19 cellular contexts compared by ENCODE assay signal in the genomic region with DNA sequence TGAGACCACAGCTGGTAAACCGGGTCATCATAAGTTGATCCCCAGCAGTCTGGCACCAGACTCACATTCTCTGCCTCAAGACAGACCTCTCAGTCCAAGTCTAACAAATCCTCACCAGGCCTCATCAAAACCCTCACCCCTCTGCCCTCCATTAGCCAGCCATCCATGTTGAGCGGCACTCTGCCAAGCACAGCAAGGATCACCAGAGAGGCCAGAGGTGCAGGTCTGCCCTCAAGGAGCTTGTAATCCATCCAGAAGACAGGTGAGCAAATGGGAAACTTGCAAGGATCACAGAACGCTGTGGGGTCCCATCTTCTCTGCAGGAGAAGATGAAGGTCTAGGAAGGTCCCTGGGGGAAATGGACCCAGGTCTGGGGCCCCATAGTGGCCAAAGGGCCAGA.
DNase-seq lines count a peak whose midpoint lies in the region; ATAC-seq, FAIRE-seq and TF ChIP-seq lines count a peak whose summit lies in the region.
"Had no signal": no experiment of that assay in that cellular context is flagged by ENCODE, and none has a peak within 500 bp of the region (broad histone marks: within the 10 kb centered on the region; RNA-seq: fewer than 3 reads in every experiment).

No MANE protein-coding gene starts in this region.

- H3K9me3 Mint-ChIP-seq in endothelial cell (ENCODE audit: unreplicated experiment) = no peaks in the 10 kb centered on the region
- H3K9me3 Mint-ChIP-seq in activated T-cell treated with anti-CD3 and anti-CD28 coated beads, Interleukin-2, amount 50 U/mL, for 72 hours = no peaks in the 10 kb centered on the region
- H3K9me3 Mint-ChIP-seq: activated CD4-positive, alpha-beta T cell treated with anti-CD3 and anti-CD28 coated beads, Interleukin-2, amount 10 ng/mL, durations not matched to agents 24 days and 14 days; H9; immature natural killer cell; neural progenitor cell; stimulated activated memory B cell treated with anti-CD40 and anti-IgM and Interleukin-4, amounts not matched to agents 10 μg/mL and 1 μg/mL and 100 μg/mL, for 72 hours had no signal

- H2BK5ac ChIP-seq in H1 (ENCODE audit: low read depth, low read length) (no peak overlapping the region), mesenchymal stem cell (ENCODE audit: low read depth, low read length, poor library complexity, severe bottlenecking) (no peak overlapping the region)

- DNase-seq in GM23248 = no peak
- no peak for DNase-seq in H1 (ENCODE audit: low read depth in 1 of 2, low spot score in 2 of 2)
- DNase-seq in mesenchymal stem cell = no peak
- no peak for DNase-seq in hypothalamus (lab: John Stamatoyannopoulos, UW)
- no peak for DNase-seq in endothelial cell (ENCODE audit: low spot score)
- DNase-seq in activated T-cell treated with anti-CD3 and anti-CD28 coated beads, Interleukin-2, amount 50 U/mL, for 72 hours = no peak
- DNase-seq: activated CD4-positive, alpha-beta T cell treated with anti-CD3 and anti-CD28 coated beads, Interleukin-2, amount 10 ng/mL, durations not matched to agents 24 days and 14 days; central memory CD4-positive, alpha-beta T cell; DMS 273 treated with DMSO at 0.1 percent for 48 hours; effector CD4-positive, alpha-beta T cell; H9; immature natural killer cell; NCI-H526; T-helper 1 cell had no signal

- H4K8ac ChIP-seq in H1 (ENCODE audit: extremely low read depth, insufficient read depth, low read length) (no peak overlapping the region), mesenchymal stem cell (ENCODE audit: low read length) (no peak overlapping the region)

- CTCF ChIA-PET in H1 (lab: Charles Lee; ENCODE audit: partially characterized antibody) = interaction anchor here (1.1 to 22.2 kb wide), 12 partner anchors 6 to 153 kb away, joined by 3 to 480 read pairs (median 4); no protein-coding TSS in a partner anchor

- no peak for ATAC-seq in activated T-cell treated with anti-CD3 and anti-CD28 coated beads, Interleukin-2, amount 50 U/mL, for 72 hours (replicated peaks in 1 of 2)
- ATAC-seq: stimulated activated memory B cell treated with anti-CD40 and anti-IgM and Interleukin-4, amounts not matched to agents 10 μg/mL and 1 μg/mL and 100 μg/mL, for 72 hours had no signal

- WGBS in GM23248 (ENCODE audit: low coverage in 1 of 2, low lambda C conversion rate in 2 of 2, missing lambda C conversion rate in 2 of 2), 2 experiments = 81 to 86% methylated on average over 3 of the region's 3 CpGs
- WGBS in H1 (ENCODE audit: extremely low coverage in 1 of 2, insufficient coverage in 1 of 2, insufficient read length in 1 of 2, insufficient replicate concordance in 2 of 2, low coverage in 1 of 2, low lambda C conversion rate in 2 of 2, missing lambda C conversion rate in 1 of 2), 2 experiments = 92% methylated on average over 3 of the region's 3 CpGs; no CpG with 5 or more reads in 1 of the 2 experiments
- WGBS in mesenchymal stem cell = 98% methylated on average over 3 of the region's 3 CpGs

- H2AFZ ChIP-seq in GM23248 = no peak overlapping the region
- no peak overlapping the region for H2AFZ ChIP-seq in H1 (ENCODE audit: low read length)
- no peak overlapping the region for H2AFZ ChIP-seq in mesenchymal stem cell (ENCODE audit: low read depth, low read length)
- H2AFZ ChIP-seq: neural progenitor cell had no signal

- no peak for TF ChIP-seq EP300 in H1 (IDR thresholded peaks at IDR 0.05; ENCODE audit: borderline replicate concordance in 1 of 2, low read depth in 2 of 2, low read length in 2 of 2)

- H3K4me1 Mint-ChIP-seq in endothelial cell (ENCODE audit: unreplicated experiment) = peaks cover 26% of the 10 kb centered on the region
- no peaks in the 10 kb centered on the region for H3K4me1 Mint-ChIP-seq in activated T-cell treated with anti-CD3 and anti-CD28 coated beads, Interleukin-2, amount 50 U/mL, for 72 hours (ENCODE audit: low read depth)

- peaks cover 11% of the 10 kb centered on the region for H3K27me3 Mint-ChIP-seq in endothelial cell (ENCODE audit: unreplicated experiment)
- peaks cover 6% of the 10 kb centered on the region for H3K27me3 Mint-ChIP-seq in activated T-cell treated with anti-CD3 and anti-CD28 coated beads, Interleukin-2, amount 50 U/mL, for 72 hours (ENCODE audit: low read depth)

- H2BK12ac ChIP-seq in H1 (ENCODE audit: low read depth, low read length) (no peak overlapping the region), mesenchymal stem cell (ENCODE audit: low read length in 2 of 2) (no peak overlapping the region)

- H3K14ac ChIP-seq in H1 (ENCODE audit: insufficient read length) (no peak overlapping the region), mesenchymal stem cell (ENCODE audit: low read length in 2 of 2) (no peak overlapping the region)

- H3K9ac ChIP-seq in GM23248 (no peak overlapping the region), H1 (replicated peaks in 1 of 4; ENCODE audit: extremely low read depth in 1 of 4, low read depth in 3 of 4, low read length in 3 of 4) (no peak overlapping the region), muscle layer of colon (ENCODE audit: low read length) (peak overlapping the region; percentile 94), subcutaneous abdominal adipose tissue (ENCODE audit: low read length in 5 of 5) (peak overlapping the region in 3 of 5 donors; percentile 10 to 79 (median 47)), mesenchymal stem cell (ENCODE audit: low read length) (no peak overlapping the region)
- H3K9ac ChIP-seq: neural progenitor cell had no signal

- no peak overlapping the region for H2AK5ac ChIP-seq in H1 (ENCODE audit: low read depth, low read length)
- H2AK5ac ChIP-seq in mesenchymal stem cell (ENCODE audit: low read length, severe bottlenecking) = no peak overlapping the region

- no peaks in the 10 kb centered on the region for H3K36me3 Mint-ChIP-seq in endothelial cell (ENCODE audit: low read depth, unreplicated experiment)
- H3K36me3 Mint-ChIP-seq in activated T-cell treated with anti-CD3 and anti-CD28 coated beads, Interleukin-2, amount 50 U/mL, for 72 hours (ENCODE audit: insufficient read depth in 2 of 2) = no peaks in the 10 kb centered on the region
- H3K36me3 Mint-ChIP-seq: immature natural killer cell; neural progenitor cell; stimulated activated memory B cell treated with anti-CD40 and anti-IgM and Interleukin-4, amounts not matched to agents 10 μg/mL and 1 μg/mL and 100 μg/mL, for 72 hours had no signal

- no peak overlapping the region for H3K18ac ChIP-seq in H1 (ENCODE audit: extremely low read depth, low read length)
- H3K18ac ChIP-seq in mesenchymal stem cell (ENCODE audit: low read depth in 1 of 2, low read length in 2 of 2) = no peak overlapping the region

- no peak overlapping the region for H3K56ac ChIP-seq in H1 (replicated peaks; ENCODE audit: insufficient read length, low read depth, low read length)

- H2BK15ac ChIP-seq in H1 (ENCODE audit: low read length) (0 out of 2 replicates have a peak overlapping the region, but pooled peaks have one; percentile 40), mesenchymal stem cell (ENCODE audit: low read depth, poor library complexity, severe bottlenecking) (no peak overlapping the region)

- TF ChIP-seq POLR2A in H1 (IDR thresholded peaks at IDR 0.05; ENCODE audit: control extremely low read depth in 1 of 2, low read depth in 2 of 2, low read length in 2 of 2) = no peak

- POLR2A ChIA-PET in H1 (lab: Charles Lee; ENCODE audit: partially characterized antibody) = interaction anchor here (1.3 to 2.2 kb wide), 2 partner anchors 10 to 12 kb away, joined by 5 to 6 read pairs; no protein-coding TSS in a partner anchor

- no peak overlapping the region for H2BK120ac ChIP-seq in H1 (replicated peaks; ENCODE audit: low read depth, low read length)
- H2BK120ac ChIP-seq in mesenchymal stem cell (ENCODE audit: low read depth, low read length) = no peak overlapping the region

- in situ Hi-C loops in GM23248 (cut with MboI) = no loop called here

- TF ChIP-seq CTCF in H1 (IDR thresholded peaks at IDR 0.05; ENCODE audit: control extremely low read depth in 1 of 3, insufficient read depth in 1 of 3, low read depth in 1 of 3, low read length in 3 of 3) (no peak), endothelial cell (IDR thresholded peaks at IDR 0.05; ENCODE audit: unreplicated experiment) (no peak)

- H2BK20ac ChIP-seq in H1 (ENCODE audit: low read length) = no peak overlapping the region

- FAIRE-seq in H1 (lab: Jason Lieb, UNC) = no peak
- FAIRE-seq: G401.6 had no signal

- H3K4me3 ChIP-seq in GM23248 = no peak overlapping the region
- H3K4me3 ChIP-seq in H1 (ENCODE audit: extremely low read depth in 1 of 4, insufficient read depth in 2 of 4, low read depth in 3 of 4, low read length in 4 of 4) = no peak overlapping the region
- peak overlapping the region; percentile 23 to 85 for H3K4me3 ChIP-seq in muscle layer of colon (ENCODE audit: low read depth in 1 of 2, low read length in 2 of 2)
- H3K4me3 ChIP-seq in subcutaneous abdominal adipose tissue (ENCODE audit: low read depth in 1 of 5, low read length in 5 of 5) = peak overlapping the region; percentile 72 to 99 (median 93)
- no peak overlapping the region for H3K4me3 ChIP-seq in mesenchymal stem cell (ENCODE audit: insufficient read depth in 1 of 2, low read depth in 1 of 2, low read length in 2 of 2)
- H3K4me3 ChIP-seq: neural progenitor cell had no signal

- TF ChIP-seq RAD21 in H1 (IDR thresholded peaks at IDR 0.05 in 1 of 2, conservative IDR thresholded peaks at IDR 0.05 in 1 of 2; ENCODE audit: low read depth in 2 of 2, low read length in 2 of 2) = no peak

- H4K5ac ChIP-seq in H1 (ENCODE audit: insufficient read length, low read depth, low read length) = no peak overlapping the region

- H3K23me2 ChIP-seq in H1 (ENCODE audit: low read depth, low read length) = no peaks in the 10 kb centered on the region

- no peaks in the 10 kb centered on the region for H3K79me1 ChIP-seq in H1 (ENCODE audit: low read depth, low read length)
- H3K79me1 ChIP-seq in mesenchymal stem cell (replicated peaks; ENCODE audit: low read length, poor library complexity, severe bottlenecking) = peaks cover 9% of the 10 kb centered on the region

- H3K9me2 ChIP-seq in GM23248 (ENCODE audit: insufficient read depth) = no peaks in the 10 kb centered on the region

- H3K4me1 ChIP-seq in GM23248 (ENCODE audit: insufficient read depth) = peaks cover 73% of the 10 kb centered on the region
- H3K4me1 ChIP-seq in H1 (replicated peaks in 1 of 4; ENCODE audit: control insufficient read depth in 3 of 4, insufficient read depth in 4 of 4, low read length in 3 of 4) = peaks cover 12 to 33% (median 25%) of the 10 kb centered on the region in 4 experiments
- H3K4me1 ChIP-seq in muscle layer of colon (ENCODE audit: insufficient read depth, low read length) = peaks cover 60% of the 10 kb centered on the region
- peaks cover 43 to 100% (median 100%) of the 10 kb centered on the region in 5 donors for H3K4me1 ChIP-seq in subcutaneous abdominal adipose tissue (ENCODE audit: control insufficient read depth in 5 of 5, insufficient read depth in 5 of 5, low read length in 5 of 5)
- H3K4me1 ChIP-seq in mesenchymal stem cell (ENCODE audit: control insufficient read depth, insufficient read depth, low read depth, low read length) = peaks cover 78% of the 10 kb centered on the region

- no peak overlapping the region for H3K27ac Mint-ChIP-seq in endothelial cell (ENCODE audit: unreplicated experiment)
- no peak overlapping the region for H3K27ac Mint-ChIP-seq in activated T-cell treated with anti-CD3 and anti-CD28 coated beads, Interleukin-2, amount 50 U/mL, for 72 hours
- H3K27ac Mint-ChIP-seq: activated CD4-positive, alpha-beta T cell treated with anti-CD3 and anti-CD28 coated beads, Interleukin-2, amount 10 ng/mL, durations not matched to agents 24 days and 14 days; immature natural killer cell; neural progenitor cell; stimulated activated memory B cell treated with anti-CD40 and anti-IgM and Interleukin-4, amounts not matched to agents 10 μg/mL and 1 μg/mL and 100 μg/mL, for 72 hours had no signal

- H3K36me3 ChIP-seq in GM23248 (ENCODE audit: low read depth) (no peaks in the 10 kb centered on the region), H1 (ENCODE audit: control insufficient read depth in 2 of 4, insufficient read depth in 4 of 4, low read length in 3 of 4) (no peaks in the 10 kb centered on the region), muscle layer of colon (ENCODE audit: insufficient read depth, low read length) (peaks cover 20% of the 10 kb centered on the region), subcutaneous abdominal adipose tissue (ENCODE audit: control insufficient read depth in 5 of 5, insufficient read depth in 5 of 5, low read length in 5 of 5) (peaks cover 0 to 34% (median 6%) of the 10 kb centered on the region in 5 donors), mesenchymal stem cell (ENCODE audit: control insufficient read depth in 1 of 2, insufficient read depth in 2 of 2, low read depth in 1 of 2, low read length in 2 of 2) (peaks cover 8 to 15% of the 10 kb centered on the region in 2 experiments)
- H3K36me3 ChIP-seq: neural progenitor cell had no signal

- H3F3A ChIP-seq in GM23248 (ENCODE audit: insufficient read depth) = peaks cover 47% of the 10 kb centered on the region

- H4K20me1 ChIP-seq in GM23248 (ENCODE audit: insufficient read depth) (no peaks in the 10 kb centered on the region), H1 (replicated peaks in 1 of 2; ENCODE audit: control insufficient read depth in 1 of 2, insufficient read depth in 2 of 2, low read length in 2 of 2) (no peaks in the 10 kb centered on the region)

- no peak overlapping the region for H3K4me3 Mint-ChIP-seq in endothelial cell (ENCODE audit: unreplicated experiment)
- no peak overlapping the region for H3K4me3 Mint-ChIP-seq in activated T-cell treated with anti-CD3 and anti-CD28 coated beads, Interleukin-2, amount 50 U/mL, for 72 hours
- H3K4me3 Mint-ChIP-seq: activated CD4-positive, alpha-beta T cell treated with anti-CD3 and anti-CD28 coated beads, Interleukin-2, amount 10 ng/mL, durations not matched to agents 24 days and 14 days; H9; immature natural killer cell; neural progenitor cell; stimulated activated memory B cell treated with anti-CD40 and anti-IgM and Interleukin-4, amounts not matched to agents 10 μg/mL and 1 μg/mL and 100 μg/mL, for 72 hours had no signal

- H3K23ac ChIP-seq in H1 (ENCODE audit: insufficient read length) = no peak overlapping the region
- no peak overlapping the region for H3K23ac ChIP-seq in mesenchymal stem cell (ENCODE audit: low read length in 2 of 2)

- H3K79me2 ChIP-seq in GM23248 (ENCODE audit: insufficient read depth) (peaks cover 88% of the 10 kb centered on the region), H1 (ENCODE audit: control insufficient read depth in 1 of 2, insufficient read depth in 2 of 2, low read length in 2 of 2) (no peaks in the 10 kb centered on the region)

- no peak overlapping the region for H3K27ac ChIP-seq in GM23248
- H3K27ac ChIP-seq in H1 (ENCODE audit: low read depth, low read length) = no peak overlapping the region
- peak overlapping the region; percentile 97 for H3K27ac ChIP-seq in muscle layer of colon (ENCODE audit: low read depth, low read length)
- H3K27ac ChIP-seq in subcutaneous abdominal adipose tissue (ENCODE audit: low read depth, low read length) = peak overlapping the region; percentile 99
- H3K27ac ChIP-seq in mesenchymal stem cell (ENCODE audit: low read length, poor library complexity, severe bottlenecking) = no peak overlapping the region
- H3K27ac ChIP-seq: neural progenitor cell had no signal

- H3K27me3 ChIP-seq in GM23248 (replicated peaks; ENCODE audit: insufficient read depth) (no peaks in the 10 kb centered on the region), H1 (replicated peaks in 1 of 4; ENCODE audit: control insufficient read depth in 3 of 4, extremely low read depth in 1 of 4, insufficient read depth in 3 of 4, low read length in 3 of 4) (no peaks in the 10 kb centered on the region; a peak in 1 of 7 replicates), muscle layer of colon (ENCODE audit: control insufficient read depth in 1 of 2, insufficient read depth in 2 of 2, low read length in 2 of 2) (no peaks in the 10 kb centered on the region), subcutaneous abdominal adipose tissue (ENCODE audit: control insufficient read depth in 5 of 5, insufficient read depth in 4 of 5, low read length in 5 of 5) (no peaks in the 10 kb centered on the region), mesenchymal stem cell (ENCODE audit: control insufficient read depth in 1 of 2, insufficient read depth in 1 of 2, low read length in 2 of 2) (no peaks in the 10 kb centered on the region)
- H3K27me3 ChIP-seq: neural progenitor cell had no signal

- H3K4me2 ChIP-seq in GM23248 (ENCODE audit: unreplicated experiment) = peak overlapping the region; percentile 14
- no peak overlapping the region for H3K4me2 ChIP-seq in H1 (ENCODE audit: insufficient read depth in 1 of 2, low read depth in 2 of 2, low read length in 2 of 2)
- H3K4me2 ChIP-seq in mesenchymal stem cell (ENCODE audit: low read length, poor library complexity, severe bottlenecking) = no peak overlapping the region
- H3K4me2 ChIP-seq: neural progenitor cell had no signal

- H3K9me3 ChIP-seq in GM23248 (ENCODE audit: low read depth) = no peaks in the 10 kb centered on the region
- H3K9me3 ChIP-seq in H1 (ENCODE audit: insufficient read depth in 2 of 2, low read depth in 1 of 2, low read length in 1 of 2) = no peaks in the 10 kb centered on the region
- no peaks in the 10 kb centered on the region for H3K9me3 ChIP-seq in muscle layer of colon (ENCODE audit: low read length)
- no peaks in the 10 kb centered on the region for H3K9me3 ChIP-seq in subcutaneous abdominal adipose tissue (ENCODE audit: control insufficient read depth in 5 of 5, low read length in 5 of 5)
- no peaks in the 10 kb centered on the region for H3K9me3 ChIP-seq in mesenchymal stem cell (ENCODE audit: control insufficient read depth, low read length)

- H4K91ac ChIP-seq in H1 (replicated peaks; ENCODE audit: insufficient read length, low read length) (no peak overlapping the region), mesenchymal stem cell (ENCODE audit: low read length) (no peak overlapping the region)

- H3K4ac ChIP-seq in H1 (replicated peaks; ENCODE audit: insufficient read length, low read depth, low read length) (no peak overlapping the region), mesenchymal stem cell (ENCODE audit: low read depth in 1 of 2, low read length in 2 of 2) (no peak overlapping the region)

Comparison
In these comparisons a context has a peak if more than half of its experiments do, and no peak if none do; other contexts are left out.
1. H3K27ac ChIP-seq: peak in muscle layer of colon (single experiment) and subcutaneous abdominal adipose tissue (single experiment); none in GM23248 (single experiment), H1 (single experiment) and mesenchymal stem cell (single experiment).
2. H3K4me3 ChIP-seq: peak in muscle layer of colon (2 of 2) and subcutaneous abdominal adipose tissue (5 of 5); none in GM23248 (single experiment), H1 (0 of 4) and mesenchymal stem cell (0 of 2).
3. H3K9ac ChIP-seq: peak in muscle layer of colon (single experiment) and subcutaneous abdominal adipose tissue (3 of 5); none in GM23248 (single experiment), H1 (0 of 4) and mesenchymal stem cell (single experiment).